16 cellular contexts compared by ENCODE assay signal in the genomic region with DNA sequence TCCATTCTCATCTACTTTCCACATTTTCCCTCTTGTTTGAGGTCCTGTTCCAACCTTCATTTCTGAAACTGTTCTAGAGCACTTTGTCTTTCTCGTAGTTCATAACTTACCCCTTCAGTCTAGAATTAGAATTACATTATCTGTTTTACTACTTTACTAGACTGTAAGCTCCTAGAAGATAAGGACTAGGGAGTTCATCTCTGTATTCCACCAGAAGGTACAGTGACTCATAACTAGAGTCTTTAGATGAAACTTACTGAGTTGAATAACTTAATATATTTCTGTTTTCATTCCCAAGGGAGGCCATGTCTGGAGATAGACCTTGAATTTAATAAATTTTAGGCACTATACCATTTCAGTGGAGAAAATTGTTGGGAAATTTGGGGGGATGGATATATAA. TPM values are rescaled to one million over a fixed set of nuclear protein-coding genes. Genes with fewer than 3 reads are reported as not detected.
DNase-seq lines count a peak whose midpoint lies in the region; ATAC-seq and TF ChIP-seq lines count a peak whose summit lies in the region.
"Had no signal": no experiment of that assay in that cellular context is flagged by ENCODE, and none has a peak within 500 bp of the region (broad histone marks: within the 10 kb centered on the region; RNA-seq: fewer than 3 reads in every experiment).

No MANE protein-coding gene starts in this region.

- ATAC-seq in activated CD4-positive, alpha-beta T cell treated with anti-CD3 and anti-CD28 coated beads for 36 hours: peak; percentile 45
- ATAC-seq in GM18502 (IDR thresholded peaks at IDR 0.05; ENCODE audit: poor library complexity, unreplicated experiment) (peak; percentile 51), HG03565 (IDR thresholded peaks at IDR 0.05; ENCODE audit: unreplicated experiment) (no peak), GM18520 (IDR thresholded peaks at IDR 0.05; ENCODE audit: unreplicated experiment) (no peak)
- ATAC-seq in activated naive CD8-positive, alpha-beta T cell treated with anti-CD3 and anti-CD28 coated beads, Interleukin-2, amount 50 U/mL, for 24 hours: no peak
- ATAC-seq: gastroesophageal sphincter had no signal

- intact Hi-C loops in activated CD4-positive, alpha-beta T cell treated with anti-CD3 and anti-CD28 coated beads for 36 hours (cut with DNase I, micrococcal nuclease): no loop called here
- intact Hi-C loops in head of caudate nucleus (cut with DNase I): no loop called here

- peaks cover 32% of the 10 kb centered on the region for H3K4me1 Mint-ChIP-seq in activated CD4-positive, alpha-beta T cell treated with anti-CD3 and anti-CD28 coated beads for 36 hours
- peaks cover 27% of the 10 kb centered on the region for H3K4me1 Mint-ChIP-seq in activated naive CD8-positive, alpha-beta T cell treated with anti-CD3 and anti-CD28 coated beads, Interleukin-2, amount 50 U/mL, for 24 hours

- no peak for TF ChIP-seq CTCF in fibroblast of villous mesenchyme (IDR thresholded peaks at IDR 0.05; ENCODE audit: insufficient read depth, low read depth, low read length)

- H3K9me3 Mint-ChIP-seq in activated CD4-positive, alpha-beta T cell treated with anti-CD3 and anti-CD28 coated beads for 36 hours (ENCODE audit: low read depth): peaks cover 8% of the 10 kb centered on the region
- H3K9me3 Mint-ChIP-seq in activated naive CD8-positive, alpha-beta T cell treated with anti-CD3 and anti-CD28 coated beads, Interleukin-2, amount 50 U/mL, for 24 hours: peaks cover 4% of the 10 kb centered on the region
- H3K9me3 Mint-ChIP-seq: type B pancreatic cell had no signal

- no peak overlapping the region for H3K4me3 ChIP-seq in fibroblast of villous mesenchyme (ENCODE audit: low read depth, low read length)
- H3K4me3 ChIP-seq: gastroesophageal sphincter had no signal

- H3K27ac Mint-ChIP-seq in activated CD4-positive, alpha-beta T cell treated with anti-CD3 and anti-CD28 coated beads for 36 hours: peak overlapping the region; percentile 82
- peak overlapping the region; percentile 33 for H3K27ac Mint-ChIP-seq in activated naive CD8-positive, alpha-beta T cell treated with anti-CD3 and anti-CD28 coated beads, Interleukin-2, amount 50 U/mL, for 24 hours
- H3K27ac Mint-ChIP-seq: type B pancreatic cell had no signal

- DNase-seq in activated CD4-positive, alpha-beta T cell treated with anti-CD3 and anti-CD28 coated beads for 36 hours: no peak
- no peak for DNase-seq in activated CD4-positive, alpha-beta T cell treated with anti-CD3 and anti-CD28 coated beads, Interleukin-2, amount 50 U/mL, for 1 hour
- no peak for DNase-seq in activated naive CD8-positive, alpha-beta T cell treated with anti-CD3 and anti-CD28 coated beads, Interleukin-2, amount 50 U/mL, for 24 hours
- DNase-seq in fibroblast of villous mesenchyme (ENCODE audit: low read depth): peak; percentile 18
- no peak for DNase-seq in head of caudate nucleus
- DNase-seq: activated CD8-positive, alpha-beta memory T cell treated with anti-CD3 and anti-CD28 coated beads for 24 hours; cortex of kidney; DMS79; NCI-H1048; NCI-H187 treated with DMSO at 0.1 percent for 48 hours; NCI-H748 treated with DMSO at 0.1 percent for 48 hours had no signal

- H3K36me3 Mint-ChIP-seq in activated CD4-positive, alpha-beta T cell treated with anti-CD3 and anti-CD28 coated beads for 36 hours (ENCODE audit: low read depth): peaks cover 76% of the 10 kb centered on the region
- peaks cover 82% of the 10 kb centered on the region for H3K36me3 Mint-ChIP-seq in activated naive CD8-positive, alpha-beta T cell treated with anti-CD3 and anti-CD28 coated beads, Interleukin-2, amount 50 U/mL, for 24 hours (ENCODE audit: low read depth)

- CTCF ChIA-PET in activated CD4-positive, alpha-beta T cell treated with anti-CD3 and anti-CD28 coated beads for 36 hours (lab: Charles Lee): interaction anchor here (0.7 kb wide), 1 partner anchor 9 kb away, joined by 3 read pairs; no protein-coding TSS in a partner anchor

- no peaks in the 10 kb centered on the region for H3K27me3 Mint-ChIP-seq in activated CD4-positive, alpha-beta T cell treated with anti-CD3 and anti-CD28 coated beads for 36 hours
- no peaks in the 10 kb centered on the region for H3K27me3 Mint-ChIP-seq in activated naive CD8-positive, alpha-beta T cell treated with anti-CD3 and anti-CD28 coated beads, Interleukin-2, amount 50 U/mL, for 24 hours
- H3K27me3 Mint-ChIP-seq: type B pancreatic cell had no signal

- no peak overlapping the region for H3K4me3 Mint-ChIP-seq in activated CD4-positive, alpha-beta T cell treated with anti-CD3 and anti-CD28 coated beads for 36 hours
- no peak overlapping the region for H3K4me3 Mint-ChIP-seq in activated naive CD8-positive, alpha-beta T cell treated with anti-CD3 and anti-CD28 coated beads, Interleukin-2, amount 50 U/mL, for 24 hours
- H3K4me3 Mint-ChIP-seq: type B pancreatic cell had no signal

- POLR2A ChIA-PET in activated CD4-positive, alpha-beta T cell treated with anti-CD3 and anti-CD28 coated beads for 36 hours (lab: Charles Lee): no interaction called here

RNA-seq across cellular contexts. Expression of gene G3BP1, which starts 38.7 kb away (rescaled TPM):
- 100 to 1,000 TPM; 253 to 280 TPM for total RNA-seq in activated CD4-positive, alpha-beta T cell treated with anti-CD3 and anti-CD28 coated beads for 36 hours
- total RNA-seq in fibroblast of villous mesenchyme: 146 and 244 TPM in 2 replicates

RNA-seq across cellular contexts. Expression of gene ATOX1, which starts 52.0 kb away (rescaled TPM):
- 10 to 100 TPM; 74.8 to 85.9 TPM for total RNA-seq in activated CD4-positive, alpha-beta T cell treated with anti-CD3 and anti-CD28 coated beads for 36 hours
- 44.9 and 59.6 TPM in 2 replicates for total RNA-seq in fibroblast of villous mesenchyme

Comparison
In these comparisons a context has a peak if more than half of its experiments do, and no peak if none do; other contexts are left out.
1. ATAC-seq: peak in activated CD4-positive, alpha-beta T cell treated with anti-CD3 and anti-CD28 coated beads for 36 hours (single experiment) and GM18502 (single experiment); none in activated naive CD8-positive, alpha-beta T cell treated with anti-CD3 and anti-CD28 coated beads, Interleukin-2, amount 50 U/mL, for 24 hours (single experiment), HG03565 (single experiment) and GM18520 (single experiment).